12 cellular contexts compared by ENCODE assay signal in the genomic region with DNA sequence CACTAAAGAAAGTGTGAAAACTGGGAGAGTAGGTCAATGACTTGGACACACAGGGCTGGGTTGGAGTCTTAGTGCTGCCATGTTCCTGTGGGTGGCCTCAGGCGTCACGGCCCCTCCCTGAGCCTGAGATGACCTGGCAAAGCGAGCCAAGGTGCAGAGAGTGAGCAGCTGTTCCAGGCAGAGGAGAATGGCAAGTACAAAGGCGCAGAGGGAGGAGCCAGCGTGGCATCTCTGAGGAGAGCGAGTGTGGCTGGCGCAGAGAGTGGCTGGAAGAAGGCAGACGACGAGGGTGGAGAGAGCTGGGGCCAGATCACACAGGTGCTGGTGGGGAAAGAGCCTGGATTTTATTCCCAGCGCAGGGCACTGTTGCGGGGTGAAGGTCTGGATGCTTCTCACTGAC. TPM values are rescaled to one million over a fixed set of nuclear protein-coding genes. Genes with fewer than 3 reads are reported as not detected.
DNase-seq lines count a peak whose midpoint lies in the region; ATAC-seq and TF ChIP-seq lines count a peak whose summit lies in the region.
"Had no signal": no experiment of that assay in that cellular context is flagged by ENCODE, and none has a peak within 500 bp of the region (broad histone marks: within the 10 kb centered on the region; RNA-seq: fewer than 3 reads in every experiment).

No MANE protein-coding gene starts in this region.

- peaks cover 9% of the 10 kb centered on the region for H3K36me3 Mint-ChIP-seq in IgD-negative memory B cell
- no peaks in the 10 kb centered on the region for H3K36me3 Mint-ChIP-seq in stimulated activated effector memory CD8-positive, alpha-beta T cell treated with anti-CD3 and anti-CD28 coated beads, Interleukin-12 subunit alpha, Interleukin-12 subunit beta, amount 100 ng/mL, for 72 hours
- peaks cover 6% of the 10 kb centered on the region for H3K36me3 Mint-ChIP-seq in natural killer cell

- no peak for TF ChIP-seq CTCF in natural killer cell (IDR thresholded peaks at IDR 0.05)

- intact Hi-C loops in natural killer cell (cut with micrococcal nuclease) = no loop called here

- H3K27me3 Mint-ChIP-seq in IgD-negative memory B cell = no peaks in the 10 kb centered on the region
- no peaks in the 10 kb centered on the region for H3K27me3 Mint-ChIP-seq in natural killer cell (ENCODE audit: low read depth in 2 of 2)

- peak; percentile 89 for DNase-seq in NCI-H510A treated with DMSO at 0.1 percent for 48 hours (lab: John Stamatoyannopoulos, UW)
- peak; percentile 49 for DNase-seq in islet precursor cell
- no peak for DNase-seq in stimulated activated effector memory CD8-positive, alpha-beta T cell treated with anti-CD3 and anti-CD28 coated beads, Interleukin-12 subunit alpha, Interleukin-12 subunit beta, amount 100 ng/mL, for 72 hours (ENCODE audit: low spot score in 2 of 2)
- DNase-seq in hepatic stellate cell (ENCODE audit: low spot score) = no peak
- DNase-seq in natural killer cell = no peak
- no peak for DNase-seq in cortex of kidney (lab: John Stamatoyannopoulos, UW)
- DNase-seq: CD8-positive, alpha-beta T cell; MG63; NCI-H526 had no signal

- H3K27ac Mint-ChIP-seq in IgD-negative memory B cell (peak overlapping the region in 2 of 3 donors; percentile 32 to 50), natural killer cell (no peak overlapping the region)
- H3K27ac Mint-ChIP-seq in stimulated activated effector memory CD8-positive, alpha-beta T cell treated with anti-CD3 and anti-CD28 coated beads, Interleukin-12 subunit alpha, Interleukin-12 subunit beta, amount 100 ng/mL, for 72 hours = peak overlapping the region; percentile 52
- H3K27ac Mint-ChIP-seq: activated T-helper 1 cell treated with anti-CD3 and anti-CD28 coated beads, Interleukin-12 subunit alpha, Interleukin-12 subunit beta, Interleukin-2, Interleukin-4 antibody, amounts not matched to agents 30 ng/mL and 10 ng/mL and 1 ng/mL, durations not matched to agents 14 hours and 24 hours and 36 hours; CD8-positive, alpha-beta T cell had no signal

- no peaks in the 10 kb centered on the region for H3K9me3 Mint-ChIP-seq in IgD-negative memory B cell
- H3K9me3 Mint-ChIP-seq in stimulated activated effector memory CD8-positive, alpha-beta T cell treated with anti-CD3 and anti-CD28 coated beads, Interleukin-12 subunit alpha, Interleukin-12 subunit beta, amount 100 ng/mL, for 72 hours = no peaks in the 10 kb centered on the region
- no peaks in the 10 kb centered on the region for H3K9me3 Mint-ChIP-seq in natural killer cell
- H3K9me3 Mint-ChIP-seq: activated T-helper 1 cell treated with anti-CD3 and anti-CD28 coated beads, Interleukin-12 subunit alpha, Interleukin-12 subunit beta, Interleukin-2, Interleukin-4 antibody, amounts not matched to agents 30 ng/mL and 10 ng/mL and 1 ng/mL, durations not matched to agents 14 hours and 24 hours and 36 hours; CD8-positive, alpha-beta T cell had no signal

- H3K4me3 Mint-ChIP-seq in IgD-negative memory B cell (peak overlapping the region in 1 of 4 donors; percentile 81), natural killer cell (no peak overlapping the region)
- H3K4me3 Mint-ChIP-seq in stimulated activated effector memory CD8-positive, alpha-beta T cell treated with anti-CD3 and anti-CD28 coated beads, Interleukin-12 subunit alpha, Interleukin-12 subunit beta, amount 100 ng/mL, for 72 hours = no peak overlapping the region
- H3K4me3 Mint-ChIP-seq: activated T-helper 1 cell treated with anti-CD3 and anti-CD28 coated beads, Interleukin-12 subunit alpha, Interleukin-12 subunit beta, Interleukin-2, Interleukin-4 antibody, amounts not matched to agents 30 ng/mL and 10 ng/mL and 1 ng/mL, durations not matched to agents 14 hours and 24 hours and 36 hours; CD8-positive, alpha-beta T cell had no signal

- no peak for ATAC-seq in stimulated activated effector memory CD8-positive, alpha-beta T cell treated with anti-CD3 and anti-CD28 coated beads, Interleukin-12 subunit alpha, Interleukin-12 subunit beta, amount 100 ng/mL, for 72 hours
- ATAC-seq in natural killer cell = no peak
- ATAC-seq: activated CD4-positive, CD25-positive, alpha-beta regulatory T cell treated with anti-CD3 and anti-CD28 coated beads, Interleukin-2, amount 50 U/mL, for 24 hours; CD8-positive, alpha-beta T cell had no signal

- H3K4me1 Mint-ChIP-seq in IgD-negative memory B cell = peaks cover 16 to 26% (median 22%) of the 10 kb centered on the region in 3 donors
- H3K4me1 Mint-ChIP-seq in stimulated activated effector memory CD8-positive, alpha-beta T cell treated with anti-CD3 and anti-CD28 coated beads, Interleukin-12 subunit alpha, Interleukin-12 subunit beta, amount 100 ng/mL, for 72 hours = peaks cover 32% of the 10 kb centered on the region
- H3K4me1 Mint-ChIP-seq in natural killer cell = peaks cover 12 to 20% of the 10 kb centered on the region in 2 donors

RNA-seq across cellular contexts. Expression of a gene that starts 20.6 kb away (rescaled TPM):
- 11.8 TPM for polyA plus RNA-seq in IgD-negative memory B cell
- 10 to 100 TPM; 63.7 to 74.0 (median 70.0) TPM for total RNA-seq in natural killer cell

RNA-seq across cellular contexts. Expression of a gene that starts 58.8 kb away (rescaled TPM):
- polyA plus RNA-seq in IgD-negative memory B cell = 5.7 TPM
- 1 to 10 TPM; 3.6 to 5.1 (median 4.3) TPM for total RNA-seq in natural killer cell

Comparison
In these comparisons a context has a peak if more than half of its experiments do, and no peak if none do; other contexts are left out.
1. H3K27ac Mint-ChIP-seq: peak in IgD-negative memory B cell (2 of 3) and stimulated activated effector memory CD8-positive, alpha-beta T cell treated with anti-CD3 and anti-CD28 coated beads, Interleukin-12 subunit alpha, Interleukin-12 subunit beta, amount 100 ng/mL, for 72 hours (single experiment); none in natural killer cell (0 of 2).
2. DNase-seq: peak in NCI-H510A treated with DMSO at 0.1 percent for 48 hours (single experiment) and islet precursor cell (single experiment); none in stimulated activated effector memory CD8-positive, alpha-beta T cell treated with anti-CD3 and anti-CD28 coated beads, Interleukin-12 subunit alpha, Interleukin-12 subunit beta, amount 100 ng/mL, for 72 hours (0 of 2), hepatic stellate cell (single experiment), natural killer cell (single experiment) and cortex of kidney (single experiment).